ENCODE assay signal across 19 cellular contexts in the genomic region with DNA sequence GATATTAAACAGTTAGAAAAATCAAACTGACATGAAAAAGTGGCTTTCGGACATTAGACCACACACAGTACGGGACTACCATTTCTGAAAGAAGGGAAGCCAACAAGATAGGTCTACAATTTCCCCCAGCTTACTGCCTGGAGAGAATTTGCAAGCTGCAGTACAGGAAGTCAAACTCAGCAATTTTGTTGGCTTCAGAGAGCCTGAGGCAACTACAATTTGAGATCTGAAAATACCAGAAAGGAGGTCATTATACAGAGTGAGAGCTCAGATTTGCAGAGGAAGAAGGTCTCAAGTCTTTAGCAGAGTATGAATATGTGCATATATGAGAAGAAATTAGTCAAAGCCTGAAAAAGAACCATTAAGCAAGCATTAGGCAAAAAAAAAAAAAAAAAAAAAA.
DNase-seq lines count a peak whose midpoint lies in the region; ATAC-seq, FAIRE-seq and TF ChIP-seq lines count a peak whose summit lies in the region.
"Had no signal": no experiment of that assay in that cellular context is flagged by ENCODE, and none has a peak within 500 bp of the region (broad histone marks: within the 10 kb centered on the region; RNA-seq: fewer than 3 reads in every experiment).

No MANE protein-coding gene starts in this region.

- no peaks in the 10 kb centered on the region for H3K9me3 Mint-ChIP-seq in astrocyte (ENCODE audit: unreplicated experiment)
- H3K9me3 Mint-ChIP-seq in nephron: no peaks in the 10 kb centered on the region
- H3K9me3 Mint-ChIP-seq: activated T-cell treated with anti-CD3 and anti-CD28 coated beads, Interleukin-2, amount 50 U/mL, for 4 hours; effector memory CD8-positive, alpha-beta T cell; naive B cell had no signal

- no peak overlapping the region for H3K4me3 Mint-ChIP-seq in astrocyte (ENCODE audit: unreplicated experiment)
- H3K4me3 Mint-ChIP-seq in nephron: no peak overlapping the region
- H3K4me3 Mint-ChIP-seq: activated naive CD8-positive, alpha-beta T cell; activated T-cell treated with anti-CD3 and anti-CD28 coated beads, Interleukin-2, amount 50 U/mL, for 4 hours; effector memory CD8-positive, alpha-beta T cell; naive B cell had no signal

- FAIRE-seq in GM18507 (lab: Jason Lieb, UNC): peak; percentile 50
- FAIRE-seq in astrocyte (lab: Jason Lieb, UNC): no peak

- no peaks in the 10 kb centered on the region for H3K79me2 ChIP-seq in astrocyte (ENCODE audit: insufficient read depth, low read length)

- H3K36me3 Mint-ChIP-seq in astrocyte (ENCODE audit: low read depth, unreplicated experiment) (no peaks in the 10 kb centered on the region), nephron (ENCODE audit: low read depth) (peaks cover 4% of the 10 kb centered on the region)

- H3K4me1 ChIP-seq in astrocyte (ENCODE audit: insufficient read depth, low read length): peaks cover 23% of the 10 kb centered on the region

- H3K27ac Mint-ChIP-seq in astrocyte (ENCODE audit: unreplicated experiment) (peak overlapping the region; percentile 35), nephron (peak overlapping the region; percentile 79 to 93 (median 82))
- H3K27ac Mint-ChIP-seq: activated naive CD8-positive, alpha-beta T cell; effector memory CD8-positive, alpha-beta T cell had no signal

- no peaks in the 10 kb centered on the region for H3K9me3 ChIP-seq in astrocyte (ENCODE audit: insufficient read depth, low read depth, low read length)
- H3K9me3 ChIP-seq: SK-N-SH had no signal

- no peaks in the 10 kb centered on the region for H4K20me1 ChIP-seq in astrocyte (ENCODE audit: insufficient read depth, low read length)

- no peak overlapping the region for H2AFZ ChIP-seq in astrocyte (ENCODE audit: low read depth, low read length)

- TF ChIP-seq CTCF in astrocyte (IDR thresholded peaks at IDR 0.05; ENCODE audit: insufficient read depth, low read depth, low read length): no peak
- no peak for TF ChIP-seq CTCF in nephron (IDR thresholded peaks at IDR 0.05; ENCODE audit: unreplicated experiment in 3 of 3)

- H3K27ac ChIP-seq in astrocyte (ENCODE audit: low read depth, low read length): no peak overlapping the region
- H3K27ac ChIP-seq: cardiac muscle cell had no signal

- H3K27me3 ChIP-seq in astrocyte (ENCODE audit: insufficient read depth, low read length): no peaks in the 10 kb centered on the region
- H3K27me3 ChIP-seq: cardiac muscle cell had no signal

- ATAC-seq in HG02938 (IDR thresholded peaks at IDR 0.05; ENCODE audit: unreplicated experiment): peak; percentile 54
- ATAC-seq: activated T-cell treated with anti-CD3 and anti-CD28 coated beads, Interleukin-2, amount 50 U/mL, for 4 hours; effector memory CD8-positive, alpha-beta T cell had no signal

- H3K27me3 Mint-ChIP-seq in astrocyte (ENCODE audit: low read depth, unreplicated experiment): no peaks in the 10 kb centered on the region
- no peaks in the 10 kb centered on the region for H3K27me3 Mint-ChIP-seq in nephron (ENCODE audit: low read depth)
- H3K27me3 Mint-ChIP-seq: activated naive CD8-positive, alpha-beta T cell; effector memory CD8-positive, alpha-beta T cell; naive B cell had no signal

- H3K36me3 ChIP-seq in astrocyte (ENCODE audit: insufficient read depth, low read length): no peaks in the 10 kb centered on the region
- H3K36me3 ChIP-seq: cardiac muscle cell had no signal

- H3K4me2 ChIP-seq in astrocyte (ENCODE audit: low read length): no peak overlapping the region
- H3K4me2 ChIP-seq: SK-N-SH had no signal

- no peak overlapping the region for H3K9ac ChIP-seq in astrocyte (ENCODE audit: low read length)
- H3K9ac ChIP-seq: SK-N-SH had no signal

- DNase-seq in GM18507 (ENCODE audit: extremely low spot score, insufficient read length, low read depth) (no peak), astrocyte (ENCODE audit: low read depth) (no peak), NCI-H2107 (lab: John Stamatoyannopoulos, UW) (no peak), MV-4-11 (lab: John Stamatoyannopoulos, UW) (no peak), H4 (ENCODE audit: low spot score) (no peak), DMS 273 (lab: John Stamatoyannopoulos, UW; ENCODE audit: unreplicated experiment) (no peak)
- DNase-seq: activated CD4-positive, alpha-beta T cell treated with anti-CD3 and anti-CD28 coated beads, Interleukin-2, amount 50 U/mL, for 4 hours; activated T-cell treated with anti-CD3 and anti-CD28 coated beads, Interleukin-2, amount 50 U/mL, for 4 hours; effector memory CD8-positive, alpha-beta T cell; GF-D8; GOT3; naive B cell; NCI-H1048; posterior cingulate gyrus; SK-N-SH had no signal

- H3K4me1 Mint-ChIP-seq in astrocyte (ENCODE audit: low read depth, unreplicated experiment): peaks cover 38% of the 10 kb centered on the region
- peaks cover 68% of the 10 kb centered on the region for H3K4me1 Mint-ChIP-seq in nephron
- H3K4me1 Mint-ChIP-seq: naive B cell had no signal

- H3K4me3 ChIP-seq in astrocyte (ENCODE audit: insufficient read depth, low read depth, low read length): no peak overlapping the region
- H3K4me3 ChIP-seq: cardiac muscle cell had no signal
